Comparison of ENCODE assay signal across 1 cellular context in the genomic region with DNA sequence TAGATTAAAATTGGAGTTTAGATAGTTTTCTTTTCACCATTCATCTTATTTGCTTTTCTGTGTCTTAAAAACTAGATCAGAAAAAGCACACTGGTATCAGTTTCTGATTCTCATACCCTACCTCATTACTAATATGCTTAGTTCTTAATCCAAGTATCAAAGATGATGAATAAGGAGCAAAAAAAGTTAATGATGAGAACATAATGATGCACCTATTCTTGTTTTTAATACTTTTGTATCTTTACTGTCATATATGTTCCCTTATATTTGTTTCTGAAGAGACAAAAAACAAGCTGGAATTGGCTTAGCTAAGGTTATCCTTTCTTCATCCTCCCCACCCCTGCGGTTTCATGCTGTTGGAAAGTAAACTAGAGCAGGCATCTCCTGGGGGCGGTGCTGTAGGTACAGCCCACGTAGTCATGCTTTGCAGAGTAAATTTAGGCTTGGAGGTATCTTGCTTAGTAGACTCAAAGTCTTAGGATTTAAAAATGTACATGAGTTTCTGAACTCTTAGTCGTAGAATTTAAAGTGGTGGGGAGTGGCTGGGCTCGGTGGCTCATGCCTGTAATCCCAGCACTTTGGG.
TF ChIP-seq lines count a peak whose summit lies in the region.

No MANE protein-coding gene starts in this region.

TF ChIP-seq in GM12878, 131 proteins besides CTCF, POLR2A, EP300 and RAD21:
- TF ChIP-seq SUPT20H (IDR thresholded peaks at IDR 0.05; ENCODE audit: borderline replicate concordance, control insufficient read depth, low read depth, low read length) (no peak), SUZ12 (IDR thresholded peaks at IDR 0.05; ENCODE audit: unreplicated experiment) (no peak)
- TF ChIP-seq, protein P1, sequence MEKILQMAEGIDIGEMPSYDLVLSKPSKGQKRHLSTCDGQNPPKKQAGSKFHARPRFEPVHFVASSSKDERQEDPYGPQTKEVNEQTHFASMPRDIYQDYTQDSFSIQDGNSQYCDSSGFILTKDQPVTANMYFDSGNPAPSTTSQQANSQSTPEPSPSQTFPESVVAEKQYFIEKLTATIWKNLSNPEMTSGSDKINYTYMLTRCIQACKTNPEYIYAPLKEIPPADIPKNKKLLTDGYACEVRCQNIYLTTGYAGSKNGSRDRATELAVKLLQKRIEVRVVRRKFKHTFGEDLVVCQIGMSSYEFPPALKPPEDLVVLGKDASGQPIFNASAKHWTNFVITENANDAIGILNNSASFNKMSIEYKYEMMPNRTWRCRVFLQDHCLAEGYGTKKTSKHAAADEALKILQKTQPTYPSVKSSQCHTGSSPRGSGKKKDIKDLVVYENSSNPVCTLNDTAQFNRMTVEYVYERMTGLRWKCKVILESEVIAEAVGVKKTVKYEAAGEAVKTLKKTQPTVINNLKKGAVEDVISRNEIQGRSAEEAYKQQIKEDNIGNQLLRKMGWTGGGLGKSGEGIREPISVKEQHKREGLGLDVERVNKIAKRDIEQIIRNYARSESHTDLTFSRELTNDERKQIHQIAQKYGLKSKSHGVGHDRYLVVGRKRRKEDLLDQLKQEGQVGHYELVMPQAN (conservative IDR thresholded peaks at IDR 0.05): no peak
TF ChIP-seq in GM12878: peak in this region for 0.
